10 cellular contexts compared by ENCODE assay signal in genomic region chr6:84522135-84522535, GRCh38.
DNase-seq lines count a peak whose midpoint lies in the region; ATAC-seq, FAIRE-seq and TF ChIP-seq lines count a peak whose summit lies in the region.
"Had no signal": no experiment of that assay in that cellular context is flagged by ENCODE, and none has a peak within 500 bp of the region (broad histone marks: within the 10 kb centered on the region; RNA-seq: fewer than 3 reads in every experiment).

No MANE protein-coding gene starts in this region.

- no peaks in the 10 kb centered on the region for H3K9me3 ChIP-seq in kidney (ENCODE audit: control insufficient read depth in 1 of 2, low read length in 2 of 2)

- H3K4me1 ChIP-seq in kidney (ENCODE audit: control insufficient read depth in 1 of 2, insufficient read depth in 1 of 2, low read depth in 1 of 2, low read length in 2 of 2), result no peaks in the 10 kb centered on the region

- intact Hi-C loops in kidney (cut with DNase I), result no loop called here

- DNase-seq in ACHN (peak; percentile 22), HFF-Myc (ENCODE audit: extremely low read depth, low read depth) (peak; percentile 77), astrocyte of the spinal cord (ENCODE audit: low read depth, low spot score) (peak; percentile 92), kidney (peak; percentile 68), iPS-NIHi7 (ENCODE audit: extremely low spot score) (no peak), SK-N-DZ (ENCODE audit: low spot score) (no peak)
- DNase-seq: activated naive CD4-positive, alpha-beta T cell treated with anti-CD3 and anti-CD28 coated beads for 36 hours; NCI-H1092 treated with DMSO at 0.1 percent for 48 hours had no signal

- H3K4me3 ChIP-seq in HFF-Myc (replicated peaks; ENCODE audit: low read depth, low read length) (no peak overlapping the region), astrocyte of the spinal cord (ENCODE audit: low read depth, low read length) (no peak overlapping the region), kidney (ENCODE audit: low read length in 2 of 2) (no peak overlapping the region)

- H3K27ac ChIP-seq in kidney (ENCODE audit: low read depth in 2 of 2, low read length in 2 of 2), result no peak overlapping the region

- no peak for FAIRE-seq in kidney (lab: Jason Lieb, UNC)

- no peak overlapping the region for H3K9ac ChIP-seq in kidney (ENCODE audit: low read length in 2 of 2)

- ATAC-seq in HG03196 (IDR thresholded peaks at IDR 0.05; ENCODE audit: unreplicated experiment) (no peak), GM21423 (IDR thresholded peaks at IDR 0.05; ENCODE audit: unreplicated experiment) (no peak)

- TF ChIP-seq CTCF in HFF-Myc (IDR thresholded peaks at IDR 0.05; ENCODE audit: low read depth, low read length, missing control alignments) (no peak), astrocyte of the spinal cord (IDR thresholded peaks at IDR 0.05; ENCODE audit: low read depth, low read length) (no peak), kidney (IDR thresholded peaks at IDR 0.05; ENCODE audit: borderline replicate concordance, extremely low read depth, insufficient read depth) (no peak)

- in situ Hi-C loops in ACHN (cut with HindIII; ENCODE audit: low pct_ligation_motif_present, low pct_unique_long_range_greater_than_20kb, low sequenced_read_pairs), result no loop called here
- in situ Hi-C loops in astrocyte of the spinal cord (cut with HindIII; ENCODE audit: low sequenced_read_pairs), result no loop called here

- H3K36me3 ChIP-seq in kidney (ENCODE audit: control insufficient read depth in 1 of 2, insufficient read depth in 2 of 2, low read length in 2 of 2), result no peaks in the 10 kb centered on the region

Comparison
In these comparisons a context has a peak if more than half of its experiments do, and no peak if none do; other contexts are left out.
1. DNase-seq: peak in ACHN (single experiment), HFF-Myc (single experiment), astrocyte of the spinal cord (single experiment) and kidney (single experiment); none in iPS-NIHi7 (single experiment) and SK-N-DZ (single experiment).